1 cellular context compared by ENCODE assay signal in genomic region chr2:191041418-191042161, GRCh38.
TF ChIP-seq lines count a peak whose summit lies in the region.

No MANE protein-coding gene starts in this region.

TF ChIP-seq in HCT116, 20 proteins besides CTCF, POLR2A, EP300 and RAD21 (continued from another document):
- TF ChIP-seq, protein P1, sequence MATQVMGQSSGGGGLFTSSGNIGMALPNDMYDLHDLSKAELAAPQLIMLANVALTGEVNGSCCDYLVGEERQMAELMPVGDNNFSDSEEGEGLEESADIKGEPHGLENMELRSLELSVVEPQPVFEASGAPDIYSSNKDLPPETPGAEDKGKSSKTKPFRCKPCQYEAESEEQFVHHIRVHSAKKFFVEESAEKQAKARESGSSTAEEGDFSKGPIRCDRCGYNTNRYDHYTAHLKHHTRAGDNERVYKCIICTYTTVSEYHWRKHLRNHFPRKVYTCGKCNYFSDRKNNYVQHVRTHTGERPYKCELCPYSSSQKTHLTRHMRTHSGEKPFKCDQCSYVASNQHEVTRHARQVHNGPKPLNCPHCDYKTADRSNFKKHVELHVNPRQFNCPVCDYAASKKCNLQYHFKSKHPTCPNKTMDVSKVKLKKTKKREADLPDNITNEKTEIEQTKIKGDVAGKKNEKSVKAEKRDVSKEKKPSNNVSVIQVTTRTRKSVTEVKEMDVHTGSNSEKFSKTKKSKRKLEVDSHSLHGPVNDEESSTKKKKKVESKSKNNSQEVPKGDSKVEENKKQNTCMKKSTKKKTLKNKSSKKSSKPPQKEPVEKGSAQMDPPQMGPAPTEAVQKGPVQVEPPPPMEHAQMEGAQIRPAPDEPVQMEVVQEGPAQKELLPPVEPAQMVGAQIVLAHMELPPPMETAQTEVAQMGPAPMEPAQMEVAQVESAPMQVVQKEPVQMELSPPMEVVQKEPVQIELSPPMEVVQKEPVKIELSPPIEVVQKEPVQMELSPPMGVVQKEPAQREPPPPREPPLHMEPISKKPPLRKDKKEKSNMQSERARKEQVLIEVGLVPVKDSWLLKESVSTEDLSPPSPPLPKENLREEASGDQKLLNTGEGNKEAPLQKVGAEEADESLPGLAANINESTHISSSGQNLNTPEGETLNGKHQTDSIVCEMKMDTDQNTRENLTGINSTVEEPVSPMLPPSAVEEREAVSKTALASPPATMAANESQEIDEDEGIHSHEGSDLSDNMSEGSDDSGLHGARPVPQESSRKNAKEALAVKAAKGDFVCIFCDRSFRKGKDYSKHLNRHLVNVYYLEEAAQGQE (IDR thresholded peaks at IDR 0.05; ENCODE audit: low read depth) = no peak
- TF ChIP-seq YY1 (IDR thresholded peaks at IDR 0.05; ENCODE audit: extremely low read depth, insufficient replicate concordance, low read depth, low read length) (peak; percentile 9), ZBTB33 (IDR thresholded peaks at IDR 0.05; ENCODE audit: extremely low read depth, insufficient replicate concordance, low read length) (no peak), CBX3 (IDR thresholded peaks at IDR 0.05; ENCODE audit: low read depth) (peak; percentile 91), SP1 (IDR thresholded peaks at IDR 0.05; ENCODE audit: low read depth) (peak; percentile 75), ZNF274 (IDR thresholded peaks at IDR 0.05; ENCODE audit: low read depth, low read length) (no peak), EGR1 (IDR thresholded peaks at IDR 0.05; ENCODE audit: low read depth) (no peak), EZH2 (IDR thresholded peaks at IDR 0.05) (no peak), MAX (IDR thresholded peaks at IDR 0.05) (no peak; the same call in 1 of the 2 replicates), SRF (IDR thresholded peaks at IDR 0.05; ENCODE audit: low read depth) (no peak), TCF7L2 (IDR thresholded peaks at IDR 0.05; ENCODE audit: borderline replicate concordance, extremely low read depth, insufficient read depth, insufficient read length) (peak; percentile 49), CEBPB (IDR thresholded peaks at IDR 0.05; ENCODE audit: low read depth) (no peak), EZH2phosphoT487 (IDR thresholded peaks at IDR 0.05; ENCODE audit: borderline replicate concordance) (no peak)
- TF ChIP-seq, protein P2, sequence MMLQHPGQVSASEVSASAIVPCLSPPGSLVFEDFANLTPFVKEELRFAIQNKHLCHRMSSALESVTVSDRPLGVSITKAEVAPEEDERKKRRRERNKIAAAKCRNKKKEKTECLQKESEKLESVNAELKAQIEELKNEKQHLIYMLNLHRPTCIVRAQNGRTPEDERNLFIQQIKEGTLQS (IDR thresholded peaks at IDR 0.05) = no peak
